ENCODE assay signal across 1 cellular context in genomic region chr13:41407380-41407779, GRCh38.
TF ChIP-seq lines count a peak whose summit lies in the region.

No MANE protein-coding gene starts in this region.

TF ChIP-seq in SK-N-SH, 30 proteins besides CTCF, POLR2A, EP300 and RAD21 (continued from another document):
- TF ChIP-seq GATA2 (CRISPR knock-in tag; IDR thresholded peaks at IDR 0.05) = no peak
- no peak for TF ChIP-seq MXI1 (IDR thresholded peaks at IDR 0.05; ENCODE audit: low read depth, low read length)
TF ChIP-seq in SK-N-SH: peak in this region for 0.
